In genomic region chr20:14707865-14708574, GRCh38 we compare ENCODE assay signal across 16 cellular contexts.
DNase-seq lines count a peak whose midpoint lies in the region; ATAC-seq, FAIRE-seq and TF ChIP-seq lines count a peak whose summit lies in the region.
"Had no signal": no experiment of that assay in that cellular context is flagged by ENCODE, and none has a peak within 500 bp of the region (broad histone marks: within the 10 kb centered on the region; RNA-seq: fewer than 3 reads in every experiment).

No MANE protein-coding gene starts in this region.

- H3K9ac ChIP-seq in colonic mucosa (ENCODE audit: low read depth in 2 of 2, low read length in 2 of 2) = no peak overlapping the region

- H3K36me3 Mint-ChIP-seq in chondrocyte (ENCODE audit: low read depth) = no peaks in the 10 kb centered on the region
- no peaks in the 10 kb centered on the region for H3K36me3 Mint-ChIP-seq in WTC11
- H3K36me3 Mint-ChIP-seq: CD8-positive, alpha-beta memory T cell had no signal

- peaks cover 7% of the 10 kb centered on the region for H3K4me1 Mint-ChIP-seq in chondrocyte (ENCODE audit: low read depth)
- H3K4me1 Mint-ChIP-seq in WTC11 = peaks cover 41% of the 10 kb centered on the region
- H3K4me1 Mint-ChIP-seq: CD8-positive, alpha-beta memory T cell had no signal

- peak overlapping the region; percentile 46 for H3K27ac ChIP-seq in colonic mucosa
- H3K27ac ChIP-seq in small intestine (ENCODE audit: low read depth in 1 of 2, low read length in 1 of 2) = no peak overlapping the region

- H3K4me1 ChIP-seq in colonic mucosa = peaks cover 8% of the 10 kb centered on the region
- peaks cover 3% of the 10 kb centered on the region in 2 donors for H3K4me1 ChIP-seq in small intestine (ENCODE audit: control insufficient read depth in 2 of 2, insufficient read depth in 1 of 2, low read depth in 1 of 2, low read length in 1 of 2)

- peak; percentile 51 for ATAC-seq in HG02885 (IDR thresholded peaks at IDR 0.05; ENCODE audit: poor library complexity, unreplicated experiment)
- no peak for ATAC-seq in WTC11

- no peaks in the 10 kb centered on the region for H3K27me3 Mint-ChIP-seq in chondrocyte (ENCODE audit: low read depth)
- H3K27me3 Mint-ChIP-seq in WTC11 (ENCODE audit: low read depth) = no peaks in the 10 kb centered on the region
- H3K27me3 Mint-ChIP-seq: CD8-positive, alpha-beta memory T cell had no signal

- H3K9me3 ChIP-seq in colonic mucosa = no peaks in the 10 kb centered on the region
- no peaks in the 10 kb centered on the region for H3K9me3 ChIP-seq in small intestine (ENCODE audit: control insufficient read depth, low read depth)
- H3K9me3 ChIP-seq: Peyer's patch had no signal

- intact Hi-C loops in colonic mucosa (cut with DNase I) = no loop called here

- TF ChIP-seq CTCF in colonic mucosa (IDR thresholded peaks at IDR 0.05) (no peak), chondrocyte (IDR thresholded peaks at IDR 0.05) (no peak), WTC11 (IDR thresholded peaks at IDR 0.05) (no peak)

- WGBS in small intestine, 3 donors = 10 to 46% (median 24%) methylated on average over 2 of the region's 2 CpGs

- DNase-seq in colonic mucosa (no peak), kidney tubule cell (ENCODE audit: low spot score) (peak; percentile 30), small intestine (peak; percentile 51), chondrocyte (ENCODE audit: low spot score) (no peak), SIG-M5 treated with dmso at 0.1 percent for 504 hours (lab: John Stamatoyannopoulos, UW; ENCODE audit: unreplicated experiment) (no peak), WTC11 (ENCODE audit: low spot score) (no peak)
- DNase-seq: ACHN; CD8-positive, alpha-beta memory T cell; DMS79; H9; NCI-H1105; NCI-H2081; NCI-H2171 treated with DMSO at 0.1 percent for 48 hours; NCI-H446 treated with DMSO at 0.1 percent for 48 hours; Peyer's patch had no signal

- H3K4me3 Mint-ChIP-seq in chondrocyte (ENCODE audit: unreplicated experiment) = no peak overlapping the region
- no peak overlapping the region for H3K4me3 Mint-ChIP-seq in WTC11
- H3K4me3 Mint-ChIP-seq: CD8-positive, alpha-beta memory T cell; H9 had no signal

- no peaks in the 10 kb centered on the region for H3K27me3 ChIP-seq in colonic mucosa
- no peaks in the 10 kb centered on the region for H3K27me3 ChIP-seq in small intestine (ENCODE audit: control insufficient read depth in 2 of 2, insufficient read depth in 2 of 2, low read length in 2 of 2)
- H3K27me3 ChIP-seq: Peyer's patch had no signal

- CTCF ChIA-PET in WTC11 (lab: Charles Lee) = no interaction called here

- POLR2A ChIA-PET in WTC11 (lab: Charles Lee) = no interaction called here

- H3K4me3 ChIP-seq in colonic mucosa = no peak overlapping the region
- no peak overlapping the region for H3K4me3 ChIP-seq in small intestine (ENCODE audit: low read depth in 1 of 2, low read length in 2 of 2)
- H3K4me3 ChIP-seq: Peyer's patch had no signal

- H3K9me3 Mint-ChIP-seq in chondrocyte (ENCODE audit: low read depth) (no peaks in the 10 kb centered on the region), WTC11 (no peaks in the 10 kb centered on the region; the same call in 1 of the 2 replicates)
- H3K9me3 Mint-ChIP-seq: H9 had no signal

- H3K27ac Mint-ChIP-seq in chondrocyte (ENCODE audit: unreplicated experiment) (no peak overlapping the region), WTC11 (no peak overlapping the region)
- H3K27ac Mint-ChIP-seq: CD8-positive, alpha-beta memory T cell had no signal

- FAIRE-seq in small intestine (lab: Jason Lieb, UNC) = no peak

- H3K36me3 ChIP-seq in colonic mucosa (no peaks in the 10 kb centered on the region), small intestine (ENCODE audit: control insufficient read depth in 2 of 2, insufficient read depth in 2 of 2, low read length in 2 of 2) (no peaks in the 10 kb centered on the region)
- H3K36me3 ChIP-seq: Peyer's patch had no signal

TF ChIP-seq in WTC11, 78 proteins besides CTCF, POLR2A, EP300 and RAD21:
- TF ChIP-seq, protein P1, sequence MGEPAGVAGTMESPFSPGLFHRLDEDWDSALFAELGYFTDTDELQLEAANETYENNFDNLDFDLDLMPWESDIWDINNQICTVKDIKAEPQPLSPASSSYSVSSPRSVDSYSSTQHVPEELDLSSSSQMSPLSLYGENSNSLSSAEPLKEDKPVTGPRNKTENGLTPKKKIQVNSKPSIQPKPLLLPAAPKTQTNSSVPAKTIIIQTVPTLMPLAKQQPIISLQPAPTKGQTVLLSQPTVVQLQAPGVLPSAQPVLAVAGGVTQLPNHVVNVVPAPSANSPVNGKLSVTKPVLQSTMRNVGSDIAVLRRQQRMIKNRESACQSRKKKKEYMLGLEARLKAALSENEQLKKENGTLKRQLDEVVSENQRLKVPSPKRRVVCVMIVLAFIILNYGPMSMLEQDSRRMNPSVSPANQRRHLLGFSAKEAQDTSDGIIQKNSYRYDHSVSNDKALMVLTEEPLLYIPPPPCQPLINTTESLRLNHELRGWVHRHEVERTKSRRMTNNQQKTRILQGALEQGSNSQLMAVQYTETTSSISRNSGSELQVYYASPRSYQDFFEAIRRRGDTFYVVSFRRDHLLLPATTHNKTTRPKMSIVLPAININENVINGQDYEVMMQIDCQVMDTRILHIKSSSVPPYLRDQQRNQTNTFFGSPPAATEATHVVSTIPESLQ (CRISPR knock-in tag; IDR thresholded peaks at IDR 0.05) = no peak
- no peak for TF ChIP-seq USF2 (CRISPR knock-in tag; IDR thresholded peaks at IDR 0.05)
TF ChIP-seq in WTC11: peak in this region for 0.

Comparison
In these comparisons a context has a peak if more than half of its experiments do, and no peak if none do; other contexts are left out.
1. DNase-seq: peak in kidney tubule cell (single experiment) and small intestine (single experiment); none in colonic mucosa (single experiment), chondrocyte (single experiment), SIG-M5 treated with dmso at 0.1 percent for 504 hours (single experiment) and WTC11 (single experiment).